ENCODE assay signal across 14 cellular contexts in genomic region chr17:42537826-42538451, GRCh38. TPM values are rescaled to one million over a fixed set of nuclear protein-coding genes. Genes with fewer than 3 reads are reported as not detected.
DNase-seq lines count a peak whose midpoint lies in the region; ATAC-seq, FAIRE-seq and TF ChIP-seq lines count a peak whose summit lies in the region.
"Had no signal": no experiment of that assay in that cellular context is flagged by ENCODE, and none has a peak within 500 bp of the region (broad histone marks: within the 10 kb centered on the region; RNA-seq: fewer than 3 reads in every experiment).

No MANE protein-coding gene starts in this region.

- no peak for TF ChIP-seq POLR2A in A549 (IDR thresholded peaks at IDR 0.05; ENCODE audit: low read length)

- H2AK5ac ChIP-seq in mesendoderm (ENCODE audit: low read length) = no peak overlapping the region

- H3K4me3 Mint-ChIP-seq in CD8-positive, alpha-beta memory T cell = peak overlapping the region; percentile 66 to 89 (median 73)
- H3K4me3 Mint-ChIP-seq in activated B cell treated with CpG ODN at 0.5 μM for 24 hours = peak overlapping the region; percentile 56

- H2BK120ac ChIP-seq in mesendoderm (ENCODE audit: low read depth, low read length) = no peak overlapping the region

- 92% methylated on average over 5 of the region's 5 CpGs for WGBS in A549 (ENCODE audit: missing lambda C conversion rate)
- WGBS in mesendoderm (ENCODE audit: extremely low coverage, insufficient coverage, low lambda C conversion rate) = no CpG with 5 or more reads among the region's 5 CpGs

- H3K36me3 ChIP-seq in CD8-positive, alpha-beta memory T cell (ENCODE audit: insufficient read depth, low read length) = peaks cover 5% of the 10 kb centered on the region
- no peaks in the 10 kb centered on the region for H3K36me3 ChIP-seq in mesendoderm (ENCODE audit: control insufficient read depth, insufficient read depth, low read length)

- ATAC-seq in A549 (no peak), activated B cell treated with CpG ODN at 0.5 μM for 24 hours (ENCODE audit: low read depth) (no peak), HG02870 (IDR thresholded peaks at IDR 0.05; ENCODE audit: unreplicated experiment) (no peak), GM19455 (IDR thresholded peaks at IDR 0.05; ENCODE audit: unreplicated experiment) (no peak)

- TF ChIP-seq RAD21 in A549 (conservative IDR thresholded peaks at IDR 0.05 in 1 of 2, IDR thresholded peaks at IDR 0.05 in 1 of 2) = no peak

- peaks cover 3% of the 10 kb centered on the region for H3K79me1 ChIP-seq in mesendoderm (ENCODE audit: low read length)

- no peak for TF ChIP-seq EP300 in A549 (IDR thresholded peaks at IDR 0.05)

- no peak overlapping the region for H2BK15ac ChIP-seq in mesendoderm (replicated peaks; ENCODE audit: low read depth)

- H3K4me1 ChIP-seq in A549 = peaks cover 30% of the 10 kb centered on the region
- H3K4me1 ChIP-seq in CD8-positive, alpha-beta memory T cell (ENCODE audit: insufficient read depth, low read length) = peaks cover 32% of the 10 kb centered on the region
- peaks cover 3% of the 10 kb centered on the region for H3K4me1 ChIP-seq in mesendoderm (ENCODE audit: control insufficient read depth, low read depth, low read length)

- no peak overlapping the region for H3K18ac ChIP-seq in mesendoderm (ENCODE audit: low read length)

- H3K27me3 Mint-ChIP-seq in CD8-positive, alpha-beta memory T cell = no peaks in the 10 kb centered on the region
- no peaks in the 10 kb centered on the region for H3K27me3 Mint-ChIP-seq in activated B cell treated with CpG ODN at 0.5 μM for 24 hours

- H4K8ac ChIP-seq in mesendoderm (ENCODE audit: low read depth, low read length) = no peak overlapping the region

- no peak overlapping the region for H3K23ac ChIP-seq in mesendoderm (ENCODE audit: low read length)

- peak overlapping the region; percentile 74; the same call in 2 of the 3 replicates for H3K4me2 ChIP-seq in A549
- no peak overlapping the region for H3K4me2 ChIP-seq in mesendoderm (ENCODE audit: low read length)

- H3K9ac ChIP-seq in mesendoderm (ENCODE audit: low read length) = peak overlapping the region; percentile 9

- H3K4me1 Mint-ChIP-seq in CD8-positive, alpha-beta memory T cell = peaks cover 32 to 47% (median 37%) of the 10 kb centered on the region in 3 donors
- peaks cover 25% of the 10 kb centered on the region for H3K4me1 Mint-ChIP-seq in activated B cell treated with CpG ODN at 0.5 μM for 24 hours

- no peak for FAIRE-seq in A549 (lab: Jason Lieb, UNC)
- FAIRE-seq: endometrium had no signal

- H3K4me3 ChIP-seq in A549 (no peak overlapping the region), mesendoderm (ENCODE audit: low read length) (no peak overlapping the region)
- no peak overlapping the region for H3K4me3 ChIP-seq in CD8-positive, alpha-beta memory T cell (ENCODE audit: low read length)

- POLR2A ChIA-PET in A549 (lab: Yijun Ruan, JAX) (interaction anchor here (0.6 to 0.7 kb wide), 3 partner anchors 18 to 200 kb away, joined by 5 to 9 read pairs (median 7); no protein-coding TSS in a partner anchor), activated B cell treated with CpG ODN at 0.5 μM for 24 hours (lab: Charles Lee) (interaction anchor here (0.7 to 4.0 kb wide), 3 partner anchors 10 to 17 kb away, joined by 3 to 18 read pairs (median 4); no protein-coding TSS in a partner anchor)
- POLR2A ChIA-PET in CD8-positive, alpha-beta memory T cell (lab: Charles Lee) = no interaction called here

- H3K56ac ChIP-seq in mesendoderm (ENCODE audit: low read length) = peak overlapping the region; percentile 44

- no peak overlapping the region for H4K5ac ChIP-seq in mesendoderm (ENCODE audit: low read length)

- peaks cover 0 to 12% (median 0%) of the 10 kb centered on the region in 3 donors for H3K36me3 Mint-ChIP-seq in CD8-positive, alpha-beta memory T cell
- peaks cover 23% of the 10 kb centered on the region for H3K36me3 Mint-ChIP-seq in activated B cell treated with CpG ODN at 0.5 μM for 24 hours (ENCODE audit: low read depth)

- DNase-seq in A549 (ENCODE audit: low read depth in 1 of 2, low spot score in 1 of 2) (no peak), activated B cell treated with CpG ODN at 0.5 μM for 24 hours (no peak), mesendoderm (no peak), NOMO-1 treated with DMSO at 0.1 percent for 48 hours (lab: John Stamatoyannopoulos, UW; ENCODE audit: unreplicated experiment) (no peak), NCI-H146 (lab: John Stamatoyannopoulos, UW) (no peak)
- no peak for DNase-seq in CD8-positive, alpha-beta memory T cell
- DNase-seq: activated CD4-positive, alpha-beta T cell treated with anti-CD3 and anti-CD28 coated beads, Interleukin-2, amount 50 U/mL, for 4 hours; heart right ventricle; NCI-H1105; NCI-H526; stimulated activated naive CD4-positive, alpha-beta T cell had no signal

- H3K27ac Mint-ChIP-seq in CD8-positive, alpha-beta memory T cell = peak overlapping the region in 6 of 8 donors; percentile 9 to 66 (median 54)
- H3K27ac Mint-ChIP-seq in activated B cell treated with CpG ODN at 0.5 μM for 24 hours = no peak overlapping the region

- H2BK5ac ChIP-seq in mesendoderm (ENCODE audit: low read length) = no peak overlapping the region

- H3K27ac ChIP-seq in A549 (peak overlapping the region in 1 of 2 experiments; percentile 24; a peak in 1 of 6 replicates), mesendoderm (ENCODE audit: low read depth, low read length) (no peak overlapping the region)
- no peak overlapping the region for H3K27ac ChIP-seq in CD8-positive, alpha-beta memory T cell (ENCODE audit: low read depth, low read length)

- no peaks in the 10 kb centered on the region for H3K9me3 ChIP-seq in A549
- H3K9me3 ChIP-seq in CD8-positive, alpha-beta memory T cell (ENCODE audit: low read length) = no peaks in the 10 kb centered on the region
- H3K9me3 ChIP-seq: heart right ventricle had no signal

- H3K27me3 ChIP-seq in CD8-positive, alpha-beta memory T cell (ENCODE audit: insufficient read depth, low read length, poor library complexity, severe bottlenecking) = no peaks in the 10 kb centered on the region
- no peaks in the 10 kb centered on the region for H3K27me3 ChIP-seq in mesendoderm (ENCODE audit: insufficient read depth, low read length, poor library complexity)
- H3K27me3 ChIP-seq: heart right ventricle had no signal

- no peaks in the 10 kb centered on the region for H3K9me3 Mint-ChIP-seq in CD8-positive, alpha-beta memory T cell
- H3K9me3 Mint-ChIP-seq in activated B cell treated with CpG ODN at 0.5 μM for 24 hours = no peaks in the 10 kb centered on the region

- H3K4ac ChIP-seq in mesendoderm (ENCODE audit: low read depth, low read length) = no peak overlapping the region

- intact Hi-C loops in activated B cell treated with CpG ODN at 0.5 μM for 24 hours (cut with micrococcal nuclease) = no loop called here

- CTCF ChIA-PET in A549 (lab: Yijun Ruan, JAX) = interaction anchor here (1.2 to 6.8 kb wide), 6 partner anchors 8 to 226 kb away, joined by 3 to 42 read pairs (median 17); no protein-coding TSS in a partner anchor
- CTCF ChIA-PET in CD8-positive, alpha-beta memory T cell (lab: Charles Lee) = interaction anchor here (1.2 kb wide), 1 partner anchor 41 kb away, joined by 3 read pairs; no protein-coding TSS in a partner anchor
- CTCF ChIA-PET in activated B cell treated with CpG ODN at 0.5 μM for 24 hours (lab: Charles Lee) = no interaction called here

- peaks cover 2% of the 10 kb centered on the region for H3K79me2 ChIP-seq in mesendoderm (ENCODE audit: control insufficient read depth, insufficient read depth, low read length)

- TF ChIP-seq CTCF in A549 (IDR thresholded peaks at IDR 0.05) (no peak), activated B cell treated with CpG ODN at 0.5 μM for 24 hours (IDR thresholded peaks at IDR 0.05) (no peak)

RNA-seq across cellular contexts. Expression of gene NAGLU, which starts 1.9 kb away (rescaled TPM):
- polyA plus RNA-seq in A549 (2011; rRNA removed) = 17.8 and 18.0 TPM in 2 replicates
- 33.3 and 49.9 TPM in 2 replicates for polyA plus RNA-seq in A549 (2012; cell fraction: cytosol; rRNA removed)
- polyA plus RNA-seq in A549 (2012; cell fraction: nucleus; rRNA removed) = 125 and 164 TPM in 2 replicates
- 28.2 to 34.5 TPM (median 34.0 TPM) in 3 replicates for polyA plus RNA-seq in A549 (2017; fragmentation: RNase III; extraction: RNeasy Plus Mini Kit Qiagen cat#74134 plus additional on column Dnase treatment)
- polyA minus RNA-seq in A549 (2011; rRNA and poly(A)+ RNA removed) = 22.4 and 34.9 TPM in 2 replicates
- 10 to 100 TPM; 15.8 to 17.4 TPM for total RNA-seq in CD8-positive, alpha-beta memory T cell
- polyA plus RNA-seq in CD8-positive, alpha-beta memory T cell = 17.0 TPM
- 27.8 and 33.9 TPM in 2 replicates for total RNA-seq in activated B cell treated with CpG ODN at 0.5 μM for 24 hours
- 9.6 TPM for polyA plus RNA-seq in mesendoderm (2013, experiment 1 of 2)
- polyA plus RNA-seq in mesendoderm (2013, experiment 2 of 2) = 9.0 TPM

RNA-seq across cellular contexts. Expression of gene HSD17B1, which starts 14.8 kb away (rescaled TPM):
- polyA plus RNA-seq in A549 (2011; rRNA removed) (0.40 and 0.49 TPM in 2 replicates), A549 (2017; fragmentation: RNase III; extraction: RNeasy Plus Mini Kit Qiagen cat#74134 plus additional on column Dnase treatment) (1.2 to 1.9 TPM (median 1.5 TPM) in 3 replicates)
- polyA plus RNA-seq in A549 (2012; cell fraction: cytosol; rRNA removed) = 1.3 and 1.4 TPM in 2 replicates
- polyA plus RNA-seq in A549 (2012; cell fraction: nucleus; rRNA removed) = 3.4 and 4.8 TPM in 2 replicates
- polyA minus RNA-seq in A549 (2011; rRNA and poly(A)+ RNA removed) = 0.24 and 0.29 TPM in 2 replicates
- under 1 TPM; 0.29 to 0.37 TPM for total RNA-seq in CD8-positive, alpha-beta memory T cell
- polyA plus RNA-seq in CD8-positive, alpha-beta memory T cell = 0.48 TPM
- total RNA-seq in activated B cell treated with CpG ODN at 0.5 μM for 24 hours = 0.86 and 1.2 TPM in 2 replicates
- polyA plus RNA-seq in mesendoderm (2013, experiment 1 of 2) = 0.59 TPM
- 0.67 TPM for polyA plus RNA-seq in mesendoderm (2013, experiment 2 of 2)

RNA-seq across cellular contexts. Expression of gene COASY, which starts 24.0 kb away (rescaled TPM):
- 65.4 and 77.5 TPM in 2 replicates for polyA plus RNA-seq in A549 (2011; rRNA removed)
- 116 and 139 TPM in 2 replicates for polyA plus RNA-seq in A549 (2012; cell fraction: cytosol; rRNA removed)
- 273 and 349 TPM in 2 replicates for polyA plus RNA-seq in A549 (2012; cell fraction: nucleus; rRNA removed)
- polyA plus RNA-seq in A549 (2017; fragmentation: RNase III; extraction: RNeasy Plus Mini Kit Qiagen cat#74134 plus additional on column Dnase treatment) = 103 to 113 TPM (median 112 TPM) in 3 replicates
- polyA minus RNA-seq in A549 (2011; rRNA and poly(A)+ RNA removed) = 86.3 and 94.3 TPM in 2 replicates
- total RNA-seq in CD8-positive, alpha-beta memory T cell = 100 to 1,000 TPM; 103 to 107 TPM
- polyA plus RNA-seq in CD8-positive, alpha-beta memory T cell = 65.6 TPM
- 82.4 and 94.9 TPM in 2 replicates for total RNA-seq in activated B cell treated with CpG ODN at 0.5 μM for 24 hours
- 113 TPM for polyA plus RNA-seq in mesendoderm (2013, experiment 1 of 2)
- polyA plus RNA-seq in mesendoderm (2013, experiment 2 of 2) = 116 TPM

RNA-seq across cellular contexts. Expression of gene MLX, which starts 29.0 kb away (rescaled TPM):
- polyA plus RNA-seq in A549 (2011; rRNA removed) (48.0 and 48.6 TPM in 2 replicates), A549 (2017; fragmentation: RNase III; extraction: RNeasy Plus Mini Kit Qiagen cat#74134 plus additional on column Dnase treatment) (46.3 to 48.1 TPM (median 47.0 TPM) in 3 replicates)
- 34.8 and 40.4 TPM in 2 replicates for polyA plus RNA-seq in A549 (2012; cell fraction: cytosol; rRNA removed)
- 39.8 and 41.7 TPM in 2 replicates for polyA plus RNA-seq in A549 (2012; cell fraction: nucleus; rRNA removed)
- polyA minus RNA-seq in A549 (2011; rRNA and poly(A)+ RNA removed) = 49.3 and 59.8 TPM in 2 replicates
- total RNA-seq in CD8-positive, alpha-beta memory T cell = 10 to 100 TPM; 61.8 to 62.3 TPM
- 52.1 TPM for polyA plus RNA-seq in CD8-positive, alpha-beta memory T cell
- total RNA-seq in activated B cell treated with CpG ODN at 0.5 μM for 24 hours = 53.4 and 59.7 TPM in 2 replicates
- polyA plus RNA-seq in mesendoderm (2013, experiment 1 of 2) = 47.9 TPM
- polyA plus RNA-seq in mesendoderm (2013, experiment 2 of 2) = 45.7 TPM

RNA-seq across cellular contexts. Expression of gene PSMC3IP, which starts 39.6 kb away (rescaled TPM):
- polyA plus RNA-seq in A549 (2011; rRNA removed) (17.8 and 26.1 TPM in 2 replicates), A549 (2017; fragmentation: RNase III; extraction: RNeasy Plus Mini Kit Qiagen cat#74134 plus additional on column Dnase treatment) (37.3 to 40.7 TPM (median 37.9 TPM) in 3 replicates)
- polyA plus RNA-seq in A549 (2012; cell fraction: cytosol; rRNA removed) = 26.0 and 33.5 TPM in 2 replicates
- polyA plus RNA-seq in A549 (2012; cell fraction: nucleus; rRNA removed) = 25.9 and 35.2 TPM in 2 replicates
- polyA minus RNA-seq in A549 (2011; rRNA and poly(A)+ RNA removed) = 8.3 and 9.2 TPM in 2 replicates
- 10 to 100 TPM; 35.9 to 36.2 TPM for total RNA-seq in CD8-positive, alpha-beta memory T cell
- 0.83 TPM for polyA plus RNA-seq in CD8-positive, alpha-beta memory T cell
- 9.0 and 10.8 TPM in 2 replicates for total RNA-seq in activated B cell treated with CpG ODN at 0.5 μM for 24 hours
- polyA plus RNA-seq in mesendoderm (2013, experiment 1 of 2) = 26.0 TPM
- 26.0 TPM for polyA plus RNA-seq in mesendoderm (2013, experiment 2 of 2)
